ENCODE assay signal across 9 cellular contexts in the genomic region with DNA sequence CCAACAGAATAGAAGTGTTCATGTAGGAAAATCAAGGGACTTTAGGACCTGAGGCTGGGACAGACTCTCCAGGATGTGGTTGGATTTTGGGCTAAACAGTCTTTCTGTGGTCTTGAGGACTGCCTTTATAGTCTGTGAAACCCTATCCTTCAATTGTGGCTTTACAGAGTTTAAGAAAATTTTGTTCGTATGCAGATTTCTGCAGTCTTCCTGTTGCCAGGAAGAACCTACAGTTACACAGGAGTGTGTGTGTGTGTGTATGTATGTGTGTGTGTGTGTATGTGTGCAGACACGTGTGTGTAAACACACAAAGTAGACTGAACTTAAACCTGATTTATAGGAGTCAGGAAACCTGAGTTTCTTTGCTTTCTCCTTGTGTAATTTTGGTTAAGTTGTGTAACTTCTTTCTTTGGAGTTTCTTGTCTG. TPM values are rescaled to one million over a fixed set of nuclear protein-coding genes. Genes with fewer than 3 reads are reported as not detected.
DNase-seq lines count a peak whose midpoint lies in the region; ATAC-seq and TF ChIP-seq lines count a peak whose summit lies in the region.
"Had no signal": no experiment of that assay in that cellular context is flagged by ENCODE, and none has a peak within 500 bp of the region (broad histone marks: within the 10 kb centered on the region; RNA-seq: fewer than 3 reads in every experiment).

No MANE protein-coding gene starts in this region.

- H3K9ac ChIP-seq in MM.1S (ENCODE audit: low read length) = no peak overlapping the region

- no peaks in the 10 kb centered on the region for H3F3A ChIP-seq in MM.1S (ENCODE audit: insufficient read depth, low read length)

- TF ChIP-seq CTCF in MM.1S (IDR thresholded peaks at IDR 0.05; ENCODE audit: low read length) = no peak

- H3K4me3 Mint-ChIP-seq in activated T-cell treated with anti-CD3 and anti-CD28 coated beads, Interleukin-2, amount 50 U/mL, for 72 hours = peak overlapping the region; percentile 62 to 86
- H3K4me3 Mint-ChIP-seq in stimulated activated naive CD8-positive, alpha-beta T cell treated with anti-CD3 and anti-CD28 coated beads, Interleukin-15, amount 100 ng/mL, for 72 hours = peak overlapping the region; percentile 54 to 78

- H3K27ac Mint-ChIP-seq in activated T-cell treated with anti-CD3 and anti-CD28 coated beads, Interleukin-2, amount 50 U/mL, for 72 hours = peak overlapping the region; percentile 80
- peak overlapping the region; percentile 59 to 90 for H3K27ac Mint-ChIP-seq in stimulated activated naive CD8-positive, alpha-beta T cell treated with anti-CD3 and anti-CD28 coated beads, Interleukin-15, amount 100 ng/mL, for 72 hours

- ATAC-seq in activated T-cell treated with anti-CD3 and anti-CD28 coated beads, Interleukin-2, amount 50 U/mL, for 72 hours (replicated peaks in 1 of 2) = peak; percentile 31
- ATAC-seq in stimulated activated naive CD8-positive, alpha-beta T cell treated with anti-CD3 and anti-CD28 coated beads, Interleukin-15, amount 100 ng/mL, for 72 hours = peak; percentile 67

- peak overlapping the region; percentile 14; the same call in 1 of the 2 replicates for H3K4me2 ChIP-seq in MM.1S (ENCODE audit: low read depth, low read length)

- H3K27me3 ChIP-seq in MM.1S (replicated peaks; ENCODE audit: insufficient read depth, low read length) = no peaks in the 10 kb centered on the region
- H3K27me3 ChIP-seq in effector memory CD4-positive, alpha-beta T cell (replicated peaks; ENCODE audit: control insufficient read depth, insufficient read depth, low read length, poor library complexity, severe bottlenecking) = no peaks in the 10 kb centered on the region
- H3K27me3 ChIP-seq: adrenal gland had no signal

- peaks cover 98% of the 10 kb centered on the region for H3K79me2 ChIP-seq in MM.1S (ENCODE audit: low read length)

- H3K4me1 ChIP-seq in MM.1S (ENCODE audit: low read length) = peaks cover 10% of the 10 kb centered on the region
- H3K4me1 ChIP-seq in effector memory CD4-positive, alpha-beta T cell (ENCODE audit: control insufficient read depth, insufficient read depth, low read length, poor library complexity, severe bottlenecking) = peaks cover 45% of the 10 kb centered on the region

- no peaks in the 10 kb centered on the region for H3K9me3 ChIP-seq in MM.1S (replicated peaks; ENCODE audit: insufficient read depth, low read length)
- H3K9me3 ChIP-seq in effector memory CD4-positive, alpha-beta T cell (ENCODE audit: control insufficient read depth, low read length) = no peaks in the 10 kb centered on the region
- H3K9me3 ChIP-seq: adrenal gland had no signal

- H3K36me3 ChIP-seq in MM.1S (replicated peaks; ENCODE audit: insufficient read depth, low read length) = no peaks in the 10 kb centered on the region
- no peaks in the 10 kb centered on the region for H3K36me3 ChIP-seq in effector memory CD4-positive, alpha-beta T cell (ENCODE audit: control insufficient read depth, insufficient read depth, low read length)
- H3K36me3 ChIP-seq: adrenal gland had no signal

- H3K27ac ChIP-seq in MM.1S (ENCODE audit: low read length) = no peak overlapping the region
- H3K27ac ChIP-seq in effector memory CD4-positive, alpha-beta T cell (ENCODE audit: insufficient read depth, low read length, poor library complexity, severe bottlenecking) = peak overlapping the region; percentile 48

- no peaks in the 10 kb centered on the region for H3K9me2 ChIP-seq in MM.1S (replicated peaks; ENCODE audit: insufficient read depth, low read length)

- peaks cover 72% of the 10 kb centered on the region for H3K4me1 Mint-ChIP-seq in activated T-cell treated with anti-CD3 and anti-CD28 coated beads, Interleukin-2, amount 50 U/mL, for 72 hours (ENCODE audit: low read depth)
- H3K4me1 Mint-ChIP-seq in stimulated activated naive CD8-positive, alpha-beta T cell treated with anti-CD3 and anti-CD28 coated beads, Interleukin-15, amount 100 ng/mL, for 72 hours = peaks cover 84% of the 10 kb centered on the region

- H3K36me3 Mint-ChIP-seq in activated T-cell treated with anti-CD3 and anti-CD28 coated beads, Interleukin-2, amount 50 U/mL, for 72 hours (ENCODE audit: insufficient read depth in 2 of 2) = peaks cover 0 to 1% of the 10 kb centered on the region in 2 donors

- H3K9me3 Mint-ChIP-seq in activated T-cell treated with anti-CD3 and anti-CD28 coated beads, Interleukin-2, amount 50 U/mL, for 72 hours = no peaks in the 10 kb centered on the region
- no peaks in the 10 kb centered on the region for H3K9me3 Mint-ChIP-seq in stimulated activated naive CD8-positive, alpha-beta T cell treated with anti-CD3 and anti-CD28 coated beads, Interleukin-15, amount 100 ng/mL, for 72 hours

- no peak overlapping the region for H3K4me3 ChIP-seq in MM.1S (ENCODE audit: low read length)
- H3K4me3 ChIP-seq in effector memory CD4-positive, alpha-beta T cell (ENCODE audit: insufficient read depth, low read depth, low read length, poor library complexity, severe bottlenecking) = no peak overlapping the region
- H3K4me3 ChIP-seq: adrenal gland had no signal

- H3K27me3 Mint-ChIP-seq in activated T-cell treated with anti-CD3 and anti-CD28 coated beads, Interleukin-2, amount 50 U/mL, for 72 hours (ENCODE audit: low read depth) = no peaks in the 10 kb centered on the region
- H3K27me3 Mint-ChIP-seq in stimulated activated naive CD8-positive, alpha-beta T cell treated with anti-CD3 and anti-CD28 coated beads, Interleukin-15, amount 100 ng/mL, for 72 hours = no peaks in the 10 kb centered on the region

- no peak overlapping the region for H2AFZ ChIP-seq in MM.1S (ENCODE audit: low read length)

- DNase-seq in activated T-cell treated with anti-CD3 and anti-CD28 coated beads, Interleukin-2, amount 50 U/mL, for 72 hours = no peak
- DNase-seq in activated T-cell treated with anti-CD3 and anti-CD28 coated beads, Interleukin-2, amount 50 U/mL, for 48 hours = no peak
- DNase-seq in MM.1S (peak; percentile 73), mucosa of gallbladder (ENCODE audit: low spot score) (no peak), AG20443 (ENCODE audit: low spot score) (no peak), AG08395 (ENCODE audit: low spot score) (no peak)
- DNase-seq in effector memory CD4-positive, alpha-beta T cell = no peak
- DNase-seq in stimulated activated naive CD8-positive, alpha-beta T cell treated with anti-CD3 and anti-CD28 coated beads, Interleukin-15, amount 100 ng/mL, for 72 hours = no peak
- DNase-seq: adrenal gland had no signal

- H4K20me1 ChIP-seq in MM.1S (ENCODE audit: insufficient read depth, low read length) = peaks cover 11% of the 10 kb centered on the region

RNA-seq across cellular contexts. Expression of gene NEK7, which starts 22.8 kb away (rescaled TPM):
- total RNA-seq in activated T-cell treated with anti-CD3 and anti-CD28 coated beads, Interleukin-2, amount 50 U/mL, for 72 hours = 10 to 100 TPM; 55.9 to 64.9 TPM
- total RNA-seq in mucosa of gallbladder = 73.8 TPM
